ENCODE assay signal across 24 cellular contexts in genomic region chr11:90840071-90840470, GRCh38.
"Had no signal": no experiment of that assay in that cellular context is flagged by ENCODE, and none has a peak within 500 bp of the region (broad histone marks: within the 10 kb centered on the region; RNA-seq: fewer than 3 reads in every experiment).

No MANE protein-coding gene starts in this region.

- H3K9me3 ChIP-seq: adrenal gland, SJCRH30, SK-N-SH had no signal

- H3K4me1 ChIP-seq: adrenal gland, SJCRH30 had no signal

- H3K36me3 ChIP-seq: adrenal gland, SJCRH30 had no signal

- H3K4me2 ChIP-seq: SK-N-SH had no signal

- H3K4me3 ChIP-seq: adrenal gland, SJCRH30 had no signal

- H3K27me3 ChIP-seq: adrenal gland had no signal

- DNase-seq: activated CD4-positive, alpha-beta memory T cell treated with anti-CD3 and anti-CD28 coated beads, Interleukin-2, amount 10 ng/mL, durations not matched to agents 7 days and 5 days; activated CD4-positive, alpha-beta T cell treated with anti-CD3 and anti-CD28 coated beads for 36 hours; activated CD4-positive, alpha-beta T cell treated with anti-CD3 and anti-CD28 coated beads, Interleukin-2, amount 50 U/mL, for 1 hour; activated naive CD4-positive, alpha-beta T cell treated with anti-CD3 and anti-CD28 coated beads, Interleukin-2, amount 50 U/mL, for 16 hours; activated naive CD8-positive, alpha-beta T cell treated with anti-CD3 and anti-CD28 coated beads, Interleukin-2, amount 10 ng/mL, durations not matched to agents 7 days and 5 days; activated T-cell treated with anti-CD3 and anti-CD28 coated beads, Interleukin-2, amount 50 U/mL, for 72 hours; adrenal gland; anterior cingulate cortex; central memory CD4-positive, alpha-beta T cell; KG1; MV-4-11; NCI-H1105; NCI-H1436; NCI-H1694 treated with DMSO at 0.1 percent for 48 hours; NCI-H2029 treated with DMSO at 0.1 percent for 48 hours; NCI-H510A treated with DMSO at 0.1 percent for 48 hours; NCI-H69; NK-92 treated with Interleukin-12 subunit alpha and Interleukin-12 subunit beta, amount 100 ng/mL, for 24 hours; OCI-M1; SJCRH30; SK-N-SH; T-helper 1 cell had no signal

- ATAC-seq: activated CD4-positive, alpha-beta T cell treated with anti-CD3 and anti-CD28 coated beads for 36 hours; activated T-cell treated with anti-CD3 and anti-CD28 coated beads, Interleukin-2, amount 50 U/mL, for 72 hours; Right ventricle myocardium inferior had no signal

- H3K9ac ChIP-seq: SK-N-SH had no signal

- H3K27ac ChIP-seq: adrenal gland, SJCRH30, VCaP had no signal
